19 cellular contexts compared by ENCODE assay signal in genomic region chr1:55679971-55680370, GRCh38.
"Had no signal": no experiment of that assay in that cellular context is flagged by ENCODE, and none has a peak within 500 bp of the region (broad histone marks: within the 10 kb centered on the region; RNA-seq: fewer than 3 reads in every experiment).

No MANE protein-coding gene starts in this region.

- H3K9me3 Mint-ChIP-seq: activated naive CD4-positive, alpha-beta T cell treated with anti-CD3 and anti-CD28 coated beads, Interleukin-2, amount 10 ng/mL, durations not matched to agents 7 days and 5 days; activated T-helper 17 cell treated with anti-CD3 and anti-CD28 coated beads, Interleukin-2, amount 50 U/mL, for 72 hours had no signal

- H3K27me3 Mint-ChIP-seq: activated naive CD4-positive, alpha-beta T cell treated with anti-CD3 and anti-CD28 coated beads, Interleukin-2, amount 10 ng/mL, durations not matched to agents 7 days and 5 days had no signal

- H3K4me1 ChIP-seq: adrenal gland, gastrocnemius medialis, heart right ventricle, prostate gland, spleen had no signal

- DNase-seq: activated CD4-positive, alpha-beta T cell treated with anti-CD3 and anti-CD28 coated beads for 4 hours; activated naive CD4-positive, alpha-beta T cell treated with anti-CD3 and anti-CD28 coated beads, Interleukin-2, amount 10 ng/mL, durations not matched to agents 7 days and 5 days; adrenal gland; dermis blood vessel endothelial cell; endodermal cell; erythroblast; gastrocnemius medialis; heart right ventricle; islet precursor cell; natural killer cell; right lobe of liver; spleen; stimulated activated CD4-positive, alpha-beta T cell treated with anti-CD3 and anti-CD28 coated beads, Interleukin-1b, Interleukin-23, amount 100 ng/mL, for 48 hours; stimulated activated naive B cell treated with anti-CD40 and anti-IgM and Interleukin-4, amounts not matched to agents 10 μg/mL and 1 μg/mL and 100 μg/mL, for 72 hours; T-helper 9 cell had no signal

- H3K36me3 ChIP-seq: adrenal gland, gastrocnemius medialis, heart right ventricle, prostate gland, right lobe of liver, spleen had no signal

- H3K4me1 Mint-ChIP-seq: activated naive CD4-positive, alpha-beta T cell treated with anti-CD3 and anti-CD28 coated beads, Interleukin-2, amount 10 ng/mL, durations not matched to agents 7 days and 5 days; activated T-helper 17 cell treated with anti-CD3 and anti-CD28 coated beads, Interleukin-2, amount 50 U/mL, for 72 hours; brain; natural killer cell; stimulated activated naive B cell treated with anti-CD40 and anti-IgM and Interleukin-4, amounts not matched to agents 10 μg/mL and 1 μg/mL and 100 μg/mL, for 72 hours had no signal

- H3K36me3 Mint-ChIP-seq: activated naive CD4-positive, alpha-beta T cell treated with anti-CD3 and anti-CD28 coated beads, Interleukin-2, amount 10 ng/mL, durations not matched to agents 7 days and 5 days; brain; natural killer cell; stimulated activated naive B cell treated with anti-CD40 and anti-IgM and Interleukin-4, amounts not matched to agents 10 μg/mL and 1 μg/mL and 100 μg/mL, for 72 hours had no signal

- H3K27me3 ChIP-seq: adrenal gland, gastrocnemius medialis, heart right ventricle, right lobe of liver had no signal

- H3K9me3 ChIP-seq: adrenal gland, gastrocnemius medialis, prostate gland, right lobe of liver had no signal

- ATAC-seq: activated T-helper 17 cell treated with anti-CD3 and anti-CD28 coated beads, Interleukin-2, amount 50 U/mL, for 72 hours; gastrocnemius medialis; heart right ventricle; left lobe of liver; natural killer cell; right lobe of liver; stimulated activated naive B cell treated with anti-CD40 and anti-IgM and Interleukin-4, amounts not matched to agents 10 μg/mL and 1 μg/mL and 100 μg/mL, for 72 hours had no signal

- H3K4me3 Mint-ChIP-seq: activated naive CD4-positive, alpha-beta T cell treated with anti-CD3 and anti-CD28 coated beads, Interleukin-2, amount 10 ng/mL, durations not matched to agents 7 days and 5 days; activated T-helper 17 cell treated with anti-CD3 and anti-CD28 coated beads, Interleukin-2, amount 50 U/mL, for 72 hours; brain; endodermal cell; natural killer cell; stimulated activated naive B cell treated with anti-CD40 and anti-IgM and Interleukin-4, amounts not matched to agents 10 μg/mL and 1 μg/mL and 100 μg/mL, for 72 hours had no signal

- H3K27ac Mint-ChIP-seq: activated naive CD4-positive, alpha-beta T cell treated with anti-CD3 and anti-CD28 coated beads, Interleukin-2, amount 10 ng/mL, durations not matched to agents 7 days and 5 days; activated T-helper 17 cell treated with anti-CD3 and anti-CD28 coated beads, Interleukin-2, amount 50 U/mL, for 72 hours; brain; endodermal cell; natural killer cell; stimulated activated naive B cell treated with anti-CD40 and anti-IgM and Interleukin-4, amounts not matched to agents 10 μg/mL and 1 μg/mL and 100 μg/mL, for 72 hours had no signal

- H3K27ac ChIP-seq: adrenal gland, gastrocnemius medialis, heart right ventricle, prostate gland, right lobe of liver, spleen had no signal

- H3K4me3 ChIP-seq: adrenal gland, gastrocnemius medialis, heart right ventricle, prostate gland, right lobe of liver, spleen had no signal
